In the genomic region with DNA sequence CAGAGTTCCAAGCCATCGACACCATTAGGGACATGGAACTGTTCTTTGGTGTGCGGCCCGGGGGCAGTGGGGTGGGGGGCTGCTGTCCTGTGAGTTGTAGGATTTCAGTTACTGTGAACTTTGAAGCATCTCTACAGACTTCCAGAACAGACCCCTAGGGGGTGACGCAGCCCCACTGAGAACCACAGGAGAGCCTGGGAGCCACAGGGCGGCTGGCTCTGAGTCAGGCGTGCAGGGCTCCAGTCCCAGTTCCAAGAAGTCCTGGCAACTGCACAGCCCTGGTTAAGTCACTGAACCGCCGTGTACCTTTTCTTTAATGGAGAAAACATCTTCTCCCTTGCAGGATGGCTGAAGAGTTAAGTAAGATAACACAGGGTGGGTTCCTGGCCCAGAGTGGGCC, we compare ENCODE assay signal across 8 cellular contexts. TPM values are rescaled to one million over a fixed set of nuclear protein-coding genes. Genes with fewer than 3 reads are reported as not detected.
DNase-seq lines count a peak whose midpoint lies in the region; ATAC-seq, FAIRE-seq and TF ChIP-seq lines count a peak whose summit lies in the region.

No MANE protein-coding gene starts in this region.

- TF ChIP-seq CTCF in BJ (IDR thresholded peaks at IDR 0.05; ENCODE audit: insufficient read depth, low read depth, low read length) (peak; percentile 85), LNCAP (IDR thresholded peaks at IDR 0.05) (peak; percentile 64), GM12878 (IDR thresholded peaks at IDR 0.05 in 2 of 3, conservative IDR thresholded peaks at IDR 0.05 in 1 of 3; ENCODE audit: control insufficient read depth in 2 of 3, extremely low read depth in 1 of 3, insufficient read depth in 1 of 3, low read depth in 3 of 3, low read length in 3 of 3) (peak; percentile 16 to 24 (median 16); a peak in 1 of 6 replicates), thoracic aorta (IDR thresholded peaks at IDR 0.05) (peak; percentile 56)

- no peak for FAIRE-seq in GM12878 (lab: Jason Lieb, UNC)

- BruUV-seq in GM12878 (replicated peaks; lab: Mats Ljungman, UMichigan), result no TSS peak

- WGBS in GM12878 (ENCODE audit: insufficient coverage, insufficient replicate concordance, low lambda C conversion rate, missing lambda C conversion rate), result 33% methylated on average over 8 of the region's 8 CpGs

- no peak for TF ChIP-seq EP300 in GM12878 (IDR thresholded peaks at IDR 0.05; ENCODE audit: borderline replicate concordance in 1 of 2, control insufficient read depth in 1 of 2, low read depth in 2 of 2, low read length in 2 of 2)

- 0 out of 3 replicates have a peak, but pooled peaks have one; percentile 24 for ATAC-seq in GM12878
- no peak for ATAC-seq in thoracic aorta (ENCODE audit: insufficient number of reproducible peaks, low FRiP score, low read depth)
- no peak for ATAC-seq in T-cell (replicated peaks in 1 of 4)

- SMC1A ChIA-PET in GM12878 (lab: Charles Lee; ENCODE audit: uncharacterized antibody, unreplicated experiment), result no interaction called here

- no peak overlapping the region for H2AFZ ChIP-seq in GM12878 (ENCODE audit: control insufficient read depth, low read depth, low read length)

- no peaks in the 10 kb centered on the region for H3K4me1 Mint-ChIP-seq in T-cell

- DNase-seq in BJ (ENCODE audit: low read depth), result peak; percentile 50
- DNase-seq in GM12878 (ENCODE audit: low read depth, low spot score), result no peak
- DNase-seq in islet precursor cell, result peak; percentile 96
- DNase-seq in thoracic aorta (ENCODE audit: low spot score), result peak; percentile 7
- no peak for DNase-seq in T-cell
- DNase-seq in GDM1 (lab: John Stamatoyannopoulos, UW), result no peak
- no peak for DNase-seq in RPMI8226

- H3K36me3 ChIP-seq in BJ (ENCODE audit: control insufficient read depth, insufficient read depth, low read length) (no peaks in the 10 kb centered on the region), GM12878 (ENCODE audit: control insufficient read depth in 2 of 2, insufficient read depth in 2 of 2, low read length in 1 of 2) (no peaks in the 10 kb centered on the region), thoracic aorta (no peaks in the 10 kb centered on the region)

- H3K4me2 ChIP-seq in GM12878 (ENCODE audit: control insufficient read depth, insufficient read depth), result no peak overlapping the region

- H3K79me2 ChIP-seq in GM12878 (ENCODE audit: control insufficient read depth, insufficient read depth, low read length), result no peaks in the 10 kb centered on the region

- TF ChIP-seq POLR2A in GM12878 (IDR thresholded peaks at IDR 0.05; ENCODE audit: low read depth, low read length), result no peak

- H3K4me1 ChIP-seq in GM12878 (ENCODE audit: control insufficient read depth, insufficient read depth, low read length), result no peaks in the 10 kb centered on the region
- peaks cover 0 to 16% of the 10 kb centered on the region in 2 donors for H3K4me1 ChIP-seq in thoracic aorta (ENCODE audit: control insufficient read depth in 1 of 2, low read depth in 2 of 2)

- POLR2A ChIA-PET in BJ (lab: Charles Lee), result no interaction called here
- POLR2A ChIA-PET in GM12878 (lab: Charles Lee), result no interaction called here
- POLR2A ChIA-PET in T-cell (lab: Charles Lee), result no interaction called here

- peaks cover 0 to 1% (median 0%) of the 10 kb centered on the region in 3 donors for H3K9me3 Mint-ChIP-seq in T-cell

- H3K27ac Mint-ChIP-seq in T-cell, result no peak overlapping the region

- no peaks in the 10 kb centered on the region for H4K20me1 ChIP-seq in GM12878 (ENCODE audit: control insufficient read depth, insufficient read depth)

- in situ Hi-C loops in GM12878 (cut with MboI), result no loop called here

- H3K4me3 ChIP-seq in BJ (ENCODE audit: low read depth, low read length), result no peak overlapping the region
- no peak overlapping the region for H3K4me3 ChIP-seq in GM12878
- no peak overlapping the region for H3K4me3 ChIP-seq in thoracic aorta

- peaks cover 0 to 4% of the 10 kb centered on the region in 2 donors for H3K27me3 Mint-ChIP-seq in T-cell

- H3K36me3 Mint-ChIP-seq in T-cell, result no peaks in the 10 kb centered on the region

- intact Hi-C loops in GM12878 (cut with micrococcal nuclease; ENCODE audit: unreplicated experiment), result no loop called here

- H3K27me3 ChIP-seq in BJ (ENCODE audit: control insufficient read depth, insufficient read depth, low read length) (no peaks in the 10 kb centered on the region), GM12878 (replicated peaks in 1 of 2; ENCODE audit: control insufficient read depth in 2 of 2, insufficient read depth in 2 of 2, low read length in 1 of 2) (no peaks in the 10 kb centered on the region; a peak in 3 of 4 replicates), thoracic aorta (replicated peaks; ENCODE audit: insufficient read depth) (no peaks in the 10 kb centered on the region)

- RAD21 ChIA-PET in GM12878 (lab: Charles Lee; ENCODE audit: unreplicated experiment), result no interaction called here

- H3K27ac ChIP-seq in GM12878 (ENCODE audit: control insufficient read depth, insufficient read depth) (no peak overlapping the region), thoracic aorta (no peak overlapping the region)

- H3K9me3 ChIP-seq in GM12878 (replicated peaks; ENCODE audit: control insufficient read depth, insufficient read depth, low read length) (no peaks in the 10 kb centered on the region), thoracic aorta (no peaks in the 10 kb centered on the region)

- H3K4me3 Mint-ChIP-seq in T-cell, result no peak overlapping the region

- 0 out of 2 replicates have a peak, but pooled peaks have one; percentile 4 for TF ChIP-seq RAD21 in GM12878 (IDR thresholded peaks at IDR 0.05; ENCODE audit: insufficient read depth, low read depth, low read length)

- CTCF ChIA-PET in BJ (lab: Yijun Ruan, JAX) (interaction anchor here (0.8 to 2.5 kb wide), 6 partner anchors 53 to 240 kb away, joined by 3 to 5 read pairs (median 3); no protein-coding TSS in a partner anchor), GM12878 (lab: Yijun Ruan, JAX) (no interaction called here), T-cell (lab: Charles Lee) (no interaction called here)

- no peak overlapping the region for H3K9ac ChIP-seq in GM12878 (ENCODE audit: control insufficient read depth, insufficient read depth, low read length)

TF ChIP-seq in GM12878, 131 proteins besides CTCF, POLR2A, EP300 and RAD21 (continues in another document):
- TF ChIP-seq, protein P1, sequence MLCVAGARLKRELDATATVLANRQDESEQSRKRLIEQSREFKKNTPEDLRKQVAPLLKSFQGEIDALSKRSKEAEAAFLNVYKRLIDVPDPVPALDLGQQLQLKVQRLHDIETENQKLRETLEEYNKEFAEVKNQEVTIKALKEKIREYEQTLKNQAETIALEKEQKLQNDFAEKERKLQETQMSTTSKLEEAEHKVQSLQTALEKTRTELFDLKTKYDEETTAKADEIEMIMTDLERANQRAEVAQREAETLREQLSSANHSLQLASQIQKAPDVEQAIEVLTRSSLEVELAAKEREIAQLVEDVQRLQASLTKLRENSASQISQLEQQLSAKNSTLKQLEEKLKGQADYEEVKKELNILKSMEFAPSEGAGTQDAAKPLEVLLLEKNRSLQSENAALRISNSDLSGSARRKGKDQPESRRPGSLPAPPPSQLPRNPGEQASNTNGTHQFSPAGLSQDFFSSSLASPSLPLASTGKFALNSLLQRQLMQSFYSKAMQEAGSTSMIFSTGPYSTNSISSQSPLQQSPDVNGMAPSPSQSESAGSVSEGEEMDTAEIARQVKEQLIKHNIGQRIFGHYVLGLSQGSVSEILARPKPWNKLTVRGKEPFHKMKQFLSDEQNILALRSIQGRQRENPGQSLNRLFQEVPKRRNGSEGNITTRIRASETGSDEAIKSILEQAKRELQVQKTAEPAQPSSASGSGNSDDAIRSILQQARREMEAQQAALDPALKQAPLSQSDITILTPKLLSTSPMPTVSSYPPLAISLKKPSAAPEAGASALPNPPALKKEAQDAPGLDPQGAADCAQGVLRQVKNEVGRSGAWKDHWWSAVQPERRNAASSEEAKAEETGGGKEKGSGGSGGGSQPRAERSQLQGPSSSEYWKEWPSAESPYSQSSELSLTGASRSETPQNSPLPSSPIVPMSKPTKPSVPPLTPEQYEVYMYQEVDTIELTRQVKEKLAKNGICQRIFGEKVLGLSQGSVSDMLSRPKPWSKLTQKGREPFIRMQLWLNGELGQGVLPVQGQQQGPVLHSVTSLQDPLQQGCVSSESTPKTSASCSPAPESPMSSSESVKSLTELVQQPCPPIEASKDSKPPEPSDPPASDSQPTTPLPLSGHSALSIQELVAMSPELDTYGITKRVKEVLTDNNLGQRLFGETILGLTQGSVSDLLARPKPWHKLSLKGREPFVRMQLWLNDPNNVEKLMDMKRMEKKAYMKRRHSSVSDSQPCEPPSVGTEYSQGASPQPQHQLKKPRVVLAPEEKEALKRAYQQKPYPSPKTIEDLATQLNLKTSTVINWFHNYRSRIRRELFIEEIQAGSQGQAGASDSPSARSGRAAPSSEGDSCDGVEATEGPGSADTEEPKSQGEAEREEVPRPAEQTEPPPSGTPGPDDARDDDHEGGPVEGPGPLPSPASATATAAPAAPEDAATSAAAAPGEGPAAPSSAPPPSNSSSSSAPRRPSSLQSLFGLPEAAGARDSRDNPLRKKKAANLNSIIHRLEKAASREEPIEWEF (IDR thresholded peaks at IDR 0.05; ENCODE audit: insufficient replicate concordance, low read depth, low read length), result no peak
- TF ChIP-seq BMI1 (IDR thresholded peaks at IDR 0.05; ENCODE audit: borderline replicate concordance), result no peak

RNA-seq across cellular contexts. Expression of a gene that starts 23.5 kb away (rescaled TPM):
- not detected in 2 replicates for polyA plus RNA-seq in BJ (2011; rRNA removed)
- polyA minus RNA-seq in BJ (2011; rRNA and poly(A)+ RNA removed), result not detected in 2 replicates
- total RNA-seq in GM12878 (2013; cell fraction: nucleolus; rRNA removed), result not detected in 2 replicates
- total RNA-seq in GM12878 (2014; rRNA removed), result not detected in 2 replicates
- not detected in 2 replicates for total RNA-seq in GM12878 (2014; rRNA removed; fragmentation: Illumina TruSeq; extraction: Trizol)
- not detected in 2 replicates for total RNA-seq in GM12878 (2021)
- polyA plus RNA-seq in GM12878 (2011; ENCODE audit: low read depth), result not detected
- polyA plus RNA-seq in GM12878 (2011; rRNA removed), result 0.08 TPM in 1 of 2 replicates, not detected in the other
- 0.05 and 0.07 TPM in 2 replicates for polyA plus RNA-seq in GM12878 (2011; cell fraction: cytosol; rRNA removed)
- not detected in 2 replicates for polyA plus RNA-seq in GM12878 (2011; cell fraction: nucleus; rRNA removed)
- polyA plus RNA-seq in GM12878 (2012), result not detected in 2 replicates
- polyA plus RNA-seq in GM12878 (2014; fragmentation: Illumina TruSeq; extraction: Trizol), result not detected in 2 replicates
- not detected for polyA plus RNA-seq in GM12878 (2014; fragmentation: Nextera tagmentation; extraction: Ambion mirVana)
- not detected in 2 replicates for polyA plus RNA-seq in GM12878 (2014; rRNA removed)
- not detected for polyA plus RNA-seq in GM12878 (2016; fragmentation: Nextera tagmentation; extraction: Ambion mirVana)
- not detected in 2 replicates for polyA minus RNA-seq in GM12878 (2011; rRNA and poly(A)+ RNA removed)
- not detected in 2 replicates for polyA minus RNA-seq in GM12878 (2011; cell fraction: cytosol; rRNA and poly(A)+ RNA removed)
- polyA minus RNA-seq in GM12878 (2011; cell fraction: nucleus; rRNA and poly(A)+ RNA removed), result not detected in 2 replicates
- not detected for total RNA-seq in thoracic aorta
- not detected for total RNA-seq in T-cell

Comparison
In these comparisons a context has a peak if more than half of its experiments do, and no peak if none do; other contexts are left out.
1. DNase-seq: peak in BJ (single experiment), islet precursor cell (single experiment) and thoracic aorta (single experiment); none in GM12878 (single experiment), T-cell (0 of 34), GDM1 (single experiment) and RPMI8226 (single experiment).
2. CTCF ChIP-seq: peak in every context shown above with its lines; median percentile 85 in BJ; 64 in LNCAP; 56 in thoracic aorta; 16 in GM12878.